ENCODE assay signal across 15 cellular contexts in genomic region chr3:194604837-194605236, GRCh38. TPM values are rescaled to one million over a fixed set of nuclear protein-coding genes. Genes with fewer than 3 reads are reported as not detected.
A peak's percentile ranks its signal among the peaks of the same experiment; 100 is the strongest.
DNase-seq lines count a peak whose midpoint lies in the region; ATAC-seq and TF ChIP-seq lines count a peak whose summit lies in the region.
"Had no signal": no experiment of that assay in that cellular context is flagged by ENCODE, and none has a peak within 500 bp of the region (broad histone marks: within the 10 kb centered on the region; RNA-seq: fewer than 3 reads in every experiment).

No MANE protein-coding gene starts in this region.

- no peak for TF ChIP-seq POLR2A in GM18505 (IDR thresholded peaks at IDR 0.05; ENCODE audit: borderline replicate concordance, extremely low read depth, insufficient read depth, insufficient read length)

- H3K9me3 Mint-ChIP-seq in chondrocyte (ENCODE audit: low read depth) (no peaks in the 10 kb centered on the region), progenitor cell of endocrine pancreas (ENCODE audit: low read depth) (no peaks in the 10 kb centered on the region)
- H3K9me3 Mint-ChIP-seq: natural killer cell had no signal

- H3K4me1 Mint-ChIP-seq in chondrocyte (ENCODE audit: low read depth) (peaks cover 7% of the 10 kb centered on the region), progenitor cell of endocrine pancreas (ENCODE audit: low read depth) (peaks cover 10% of the 10 kb centered on the region)
- H3K4me1 Mint-ChIP-seq: natural killer cell had no signal

- H3K36me3 Mint-ChIP-seq in chondrocyte (ENCODE audit: low read depth) (peaks cover 23% of the 10 kb centered on the region), progenitor cell of endocrine pancreas (ENCODE audit: insufficient read depth) (peaks cover 18% of the 10 kb centered on the region)
- H3K36me3 Mint-ChIP-seq: natural killer cell had no signal

- no peak overlapping the region for H3K4me3 ChIP-seq in LNCaP clone FGC (ENCODE audit: low read depth, low read length)
- H3K4me3 ChIP-seq: dorsolateral prefrontal cortex, skin epidermis, thyroid gland had no signal

- no peak for ATAC-seq in GM18505 (IDR thresholded peaks at IDR 0.05; ENCODE audit: unreplicated experiment)
- ATAC-seq: natural killer cell had no signal

- DNase-seq in DMS 273 (lab: John Stamatoyannopoulos, UW; ENCODE audit: unreplicated experiment) (peak; percentile 43), DMS 273 treated with DMSO at 0.1 percent for 48 hours (lab: John Stamatoyannopoulos, UW) (no peak), LNCaP clone FGC (ENCODE audit: low read depth) (no peak), chondrocyte (ENCODE audit: low spot score) (no peak), progenitor cell of endocrine pancreas (ENCODE audit: low spot score, unreplicated experiment) (no peak), COR-L47 (lab: John Stamatoyannopoulos, UW) (no peak), AG20443 (ENCODE audit: low spot score) (no peak)
- DNase-seq: dorsolateral prefrontal cortex, EL, natural killer cell, NCI-H1105 treated with DMSO at 0.1 percent for 48 hours, NCI-H526 treated with DMSO at 0.1 percent for 48 hours, thyroid gland had no signal

- H3K27ac Mint-ChIP-seq in chondrocyte (ENCODE audit: unreplicated experiment) (no peak overlapping the region), progenitor cell of endocrine pancreas (no peak overlapping the region)
- H3K27ac Mint-ChIP-seq: natural killer cell had no signal

- peak; percentile 13; the same call in 1 of the 2 replicates for TF ChIP-seq CTCF in LNCaP clone FGC (IDR thresholded peaks at IDR 0.05; ENCODE audit: control insufficient read depth, extremely low read depth, insufficient read depth)
- TF ChIP-seq CTCF in chondrocyte (IDR thresholded peaks at IDR 0.05) = peak; percentile 68
- TF ChIP-seq CTCF in progenitor cell of endocrine pancreas (IDR thresholded peaks at IDR 0.05; ENCODE audit: unreplicated experiment) = peak; percentile 40

- no peaks in the 10 kb centered on the region for H3K27me3 Mint-ChIP-seq in chondrocyte (ENCODE audit: low read depth)
- H3K27me3 Mint-ChIP-seq in progenitor cell of endocrine pancreas = no peaks in the 10 kb centered on the region

- H3K4me3 Mint-ChIP-seq in chondrocyte (ENCODE audit: unreplicated experiment) = no peak overlapping the region
- no peak overlapping the region for H3K4me3 Mint-ChIP-seq in progenitor cell of endocrine pancreas (ENCODE audit: low read depth)
- H3K4me3 Mint-ChIP-seq: natural killer cell had no signal

RNA-seq across cellular contexts. Expression of gene TMEM44, which starts 28.4 kb away (rescaled TPM):
- total RNA-seq in chondrocyte (14.5 to 25.1 TPM (median 25.0 TPM) in 3 replicates), progenitor cell of endocrine pancreas (40.1 and 44.7 TPM in 2 replicates)

Comparison
In these comparisons a context has a peak if more than half of its experiments do, and no peak if none do; other contexts are left out.
1. CTCF ChIP-seq: peak in every context shown above with its lines; median percentile 68 in chondrocyte; 40 in progenitor cell of endocrine pancreas; 13 in LNCaP clone FGC.